Comparison of ENCODE assay signal across 9 cellular contexts in the genomic region with DNA sequence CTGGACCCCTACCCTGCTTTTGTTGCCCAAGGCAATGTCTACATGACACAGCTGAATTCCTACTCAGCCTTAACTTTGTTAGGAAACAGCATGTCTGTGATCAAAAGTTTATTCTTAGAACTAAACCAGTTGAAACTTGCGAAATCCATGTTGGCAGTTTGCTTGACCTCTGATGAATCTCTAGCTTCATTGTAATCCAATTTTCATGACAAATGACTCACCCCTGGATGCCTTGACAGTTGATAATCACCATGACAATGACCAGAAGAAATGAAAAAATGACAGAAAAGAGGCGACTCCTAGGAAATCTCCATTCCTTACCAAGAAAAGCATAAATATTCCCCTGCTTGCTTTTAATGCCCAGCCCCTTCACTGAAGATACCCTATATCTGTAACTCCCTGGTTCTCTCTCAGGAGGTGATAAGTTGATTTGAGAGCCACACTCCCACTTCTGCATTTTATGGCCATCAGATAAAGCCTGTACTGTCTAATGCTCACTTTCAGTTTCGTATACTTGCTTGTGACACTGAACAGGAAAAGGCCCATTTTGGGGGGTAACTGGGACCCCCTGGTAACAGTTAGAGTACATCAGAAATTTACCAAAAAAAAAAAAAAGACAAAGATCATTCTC.
DNase-seq lines count a peak whose midpoint lies in the region; ATAC-seq, FAIRE-seq and TF ChIP-seq lines count a peak whose summit lies in the region.
"Had no signal": no experiment of that assay in that cellular context is flagged by ENCODE, and none has a peak within 500 bp of the region (broad histone marks: within the 10 kb centered on the region; RNA-seq: fewer than 3 reads in every experiment).

No MANE protein-coding gene starts in this region.

- in situ Hi-C loops in HepG2 (cut with HindIII; ENCODE audit: extremely low pct_ligation_motif_present, low pct_unique_long_range_greater_than_20kb) = no loop called here

- no peaks in the 10 kb centered on the region for H3K36me3 ChIP-seq in HepG2 (replicated peaks in 1 of 2; ENCODE audit: control insufficient read depth in 1 of 2, insufficient read depth in 2 of 2, low read length in 2 of 2)

- no peak for FAIRE-seq in HepG2 (lab: Jason Lieb, UNC)

- 6% methylated on average over 3 of the region's 3 CpGs for WGBS in HepG2 (ENCODE audit: low lambda C conversion rate)

- TF ChIP-seq EP300 in HepG2 (IDR thresholded peaks at IDR 0.05; ENCODE audit: low read depth in 2 of 2, low read length in 2 of 2) (no peak), HepG2 (CRISPR knock-in tag; IDR thresholded peaks at IDR 0.05; ENCODE audit: borderline replicate concordance) (no peak)

- H3K27ac ChIP-seq in HepG2 (ENCODE audit: extremely low read length, insufficient read depth, low read length) = no peak overlapping the region

- no peaks in the 10 kb centered on the region for H3K79me2 ChIP-seq in HepG2 (ENCODE audit: insufficient read depth, low read length)

- BruUV-seq in HepG2 (replicated peaks; lab: Mats Ljungman, UMichigan) = no TSS peak

- CTCF ChIA-PET in HepG2 (lab: Yijun Ruan, JAX; ENCODE audit: low intra/inter-chr PET ratio, low total read pairs) = no interaction called here

- DNase-seq in GF-D8 (lab: John Stamatoyannopoulos, UW) (peak; percentile 52), NOMO-1 treated with dmso at 0.1 percent for 144 hours (lab: John Stamatoyannopoulos, UW; ENCODE audit: unreplicated experiment) (peak; percentile 88), left cardiac atrium (peak; percentile 23), GM03348 (ENCODE audit: low spot score) (no peak), HepG2 (ENCODE audit: low spot score) (no peak), activated gamma-delta T cell treated with Interleukin-2 at 50 U/mL for 16 hours (no peak)
- DNase-seq: activated naive CD8-positive, alpha-beta T cell treated with anti-CD3 and anti-CD28 coated beads, Interleukin-2, amount 10 ng/mL, durations not matched to agents 7 days and 5 days had no signal

- no peaks in the 10 kb centered on the region for H3K4me1 ChIP-seq in HepG2 (ENCODE audit: insufficient read depth, low read length)

- no peaks in the 10 kb centered on the region for H4K20me1 ChIP-seq in HepG2 (ENCODE audit: insufficient read depth, low read length)

- H3K27me3 ChIP-seq in HepG2 (ENCODE audit: control insufficient read depth in 1 of 2, insufficient read depth in 2 of 2, low read length in 2 of 2) = no peaks in the 10 kb centered on the region

- H3K9me3 ChIP-seq in HepG2 (ENCODE audit: low read length) = no peaks in the 10 kb centered on the region

- intact Hi-C loops in left cardiac atrium (cut with DNase I) (no loop called here), HepG2 (cut with micrococcal nuclease; ENCODE audit: unreplicated experiment) (no loop called here)

- no peak for TF ChIP-seq CTCF in HepG2 (CRISPR knock-in tag; IDR thresholded peaks at IDR 0.05)

- no peak overlapping the region for H3K4me3 ChIP-seq in HepG2 (replicated peaks in 1 of 3; ENCODE audit: insufficient read depth in 1 of 3, low read depth in 2 of 3, low read length in 3 of 3)

- TF ChIP-seq POLR2A in HepG2 (IDR thresholded peaks at IDR 0.05; ENCODE audit: insufficient read depth in 1 of 2, low read depth in 2 of 2, low read length in 2 of 2) = no peak

- TF ChIP-seq RAD21 in HepG2 (CRISPR knock-in tag; IDR thresholded peaks at IDR 0.05) = no peak

- H3K4me2 ChIP-seq in HepG2 (ENCODE audit: low read depth, low read length) = no peak overlapping the region

- peak; percentile 81 for ATAC-seq in HG02763 (IDR thresholded peaks at IDR 0.05; ENCODE audit: unreplicated experiment)
- peak; percentile 79 to 93 for ATAC-seq in left cardiac atrium
- no peak for ATAC-seq in HG03108 (IDR thresholded peaks at IDR 0.05; ENCODE audit: unreplicated experiment)
- no peak for ATAC-seq in HepG2

- no peak overlapping the region for H3K9ac ChIP-seq in HepG2 (ENCODE audit: insufficient read depth, low read depth, low read length)

- H2AFZ ChIP-seq in HepG2 (ENCODE audit: low read length) = no peak overlapping the region

- POLR2A ChIA-PET in HepG2 (lab: Yijun Ruan, JAX) = no interaction called here

TF ChIP-seq in HepG2, 621 proteins besides CTCF, POLR2A, EP300 and RAD21:
- TF ChIP-seq ZNF709 (CRISPR knock-in tag; IDR thresholded peaks at IDR 0.05) = no peak

Comparison
In these comparisons a context has a peak if more than half of its experiments do, and no peak if none do; other contexts are left out.
1. DNase-seq: peak in GF-D8 (single experiment), NOMO-1 treated with dmso at 0.1 percent for 144 hours (single experiment) and left cardiac atrium (single experiment); none in GM03348 (single experiment), HepG2 (single experiment) and activated gamma-delta T cell treated with Interleukin-2 at 50 U/mL for 16 hours (single experiment).
2. ATAC-seq: peak in HG02763 (single experiment) and left cardiac atrium (2 of 2); none in HG03108 (single experiment) and HepG2 (single experiment).